ENCODE assay signal across 8 cellular contexts in genomic region chr6:116571683-116572000, GRCh38. TPM values are rescaled to one million over a fixed set of nuclear protein-coding genes. Genes with fewer than 3 reads are reported as not detected.
DNase-seq lines count a peak whose midpoint lies in the region; ATAC-seq, FAIRE-seq and TF ChIP-seq lines count a peak whose summit lies in the region.

No MANE protein-coding gene starts in this region.

- peaks cover 16% of the 10 kb centered on the region for H3K36me3 Mint-ChIP-seq in activated T-helper 1 cell treated with anti-CD3 and anti-CD28 coated beads, Interleukin-12 subunit alpha, Interleukin-12 subunit beta, Interleukin-2, Interleukin-4 antibody, amounts not matched to agents 30 ng/mL and 10 ng/mL and 1 ng/mL, durations not matched to agents 14 hours and 24 hours and 36 hours (ENCODE audit: low read depth)

- DNase-seq in HAP-1 (ENCODE audit: low spot score in 2 of 2) (no peak), hepatocyte (ENCODE audit: low spot score) (no peak), small intestine (no peak), COR-L47 (lab: John Stamatoyannopoulos, UW) (no peak), COLO668 (lab: John Stamatoyannopoulos, UW; ENCODE audit: unreplicated experiment) (no peak)
- no peak for DNase-seq in activated T-helper 1 cell treated with anti-CD3 and anti-CD28 coated beads, Interleukin-12 subunit alpha, Interleukin-12 subunit beta, Interleukin-2, Interleukin-4 antibody, amounts not matched to agents 30 ng/mL and 10 ng/mL and 1 ng/mL, durations not matched to agents 14 hours and 24 hours and 36 hours (ENCODE audit: low spot score)
- DNase-seq in activated effector memory CD4-positive, alpha-beta T cell treated with Interleukin-2 at 50 U/mL for 16 hours = no peak

- H3K9me2 ChIP-seq in hepatocyte (replicated peaks; ENCODE audit: insufficient read depth) = no peaks in the 10 kb centered on the region

- peaks cover 57% of the 10 kb centered on the region for H3K79me2 ChIP-seq in hepatocyte

- H3K9me3 Mint-ChIP-seq in activated T-helper 1 cell treated with anti-CD3 and anti-CD28 coated beads, Interleukin-12 subunit alpha, Interleukin-12 subunit beta, Interleukin-2, Interleukin-4 antibody, amounts not matched to agents 30 ng/mL and 10 ng/mL and 1 ng/mL, durations not matched to agents 14 hours and 24 hours and 36 hours = no peaks in the 10 kb centered on the region

- H3K36me3 ChIP-seq in HAP-1 (replicated peaks) = peaks cover 14% of the 10 kb centered on the region; the same call in 1 of the 2 replicates
- H3K36me3 ChIP-seq in hepatocyte (replicated peaks; ENCODE audit: insufficient read depth, low read depth) = no peaks in the 10 kb centered on the region
- peaks cover 0 to 2% of the 10 kb centered on the region in 2 donors for H3K36me3 ChIP-seq in small intestine (ENCODE audit: control insufficient read depth in 2 of 2, insufficient read depth in 2 of 2, low read length in 2 of 2)

- intact Hi-C loops in activated T-helper 1 cell treated with anti-CD3 and anti-CD28 coated beads, Interleukin-12 subunit alpha, Interleukin-12 subunit beta, Interleukin-2, Interleukin-4 antibody, amounts not matched to agents 30 ng/mL and 10 ng/mL and 1 ng/mL, durations not matched to agents 14 hours and 24 hours and 36 hours (cut with micrococcal nuclease) = loop anchor here (1.0 to 5.0 kb wide), 12 partner anchors 10 to 1106 kb away; partner anchors contain the start of genes CALHM6, GOPC, KPNA5 and NUS1

- ATAC-seq in HG02678 (IDR thresholded peaks at IDR 0.05; ENCODE audit: unreplicated experiment) = no peak

- H3K27ac Mint-ChIP-seq in activated T-helper 1 cell treated with anti-CD3 and anti-CD28 coated beads, Interleukin-12 subunit alpha, Interleukin-12 subunit beta, Interleukin-2, Interleukin-4 antibody, amounts not matched to agents 30 ng/mL and 10 ng/mL and 1 ng/mL, durations not matched to agents 14 hours and 24 hours and 36 hours = peak overlapping the region; percentile 95

- H3K27me3 Mint-ChIP-seq in activated T-helper 1 cell treated with anti-CD3 and anti-CD28 coated beads, Interleukin-12 subunit alpha, Interleukin-12 subunit beta, Interleukin-2, Interleukin-4 antibody, amounts not matched to agents 30 ng/mL and 10 ng/mL and 1 ng/mL, durations not matched to agents 14 hours and 24 hours and 36 hours (ENCODE audit: insufficient read depth) = peaks cover 13% of the 10 kb centered on the region

- WGBS in hepatocyte (ENCODE audit: low lambda C conversion rate, missing lambda C conversion rate) = under 1% methylated on average over 12 of the region's 12 CpGs
- WGBS in small intestine, 3 donors = 0 to 1% (median 0%) methylated on average over 12 of the region's 12 CpGs

- in situ Hi-C loops in HAP-1 (cut with MboI; ENCODE audit: low sequenced_read_pairs) = no loop called here

- H2AFZ ChIP-seq in hepatocyte = peak overlapping the region; percentile 46

- H3K4me3 Mint-ChIP-seq in activated T-helper 1 cell treated with anti-CD3 and anti-CD28 coated beads, Interleukin-12 subunit alpha, Interleukin-12 subunit beta, Interleukin-2, Interleukin-4 antibody, amounts not matched to agents 30 ng/mL and 10 ng/mL and 1 ng/mL, durations not matched to agents 14 hours and 24 hours and 36 hours = peak overlapping the region; percentile 99

- H3K4me2 ChIP-seq in hepatocyte = peak overlapping the region; percentile 94

- TF ChIP-seq CTCF in hepatocyte (IDR thresholded peaks at IDR 0.05; ENCODE audit: poor library complexity) = no peak

- no peak for FAIRE-seq in small intestine (lab: Jason Lieb, UNC)

- H3K4me1 Mint-ChIP-seq in activated T-helper 1 cell treated with anti-CD3 and anti-CD28 coated beads, Interleukin-12 subunit alpha, Interleukin-12 subunit beta, Interleukin-2, Interleukin-4 antibody, amounts not matched to agents 30 ng/mL and 10 ng/mL and 1 ng/mL, durations not matched to agents 14 hours and 24 hours and 36 hours (ENCODE audit: low read depth) = peaks cover 59% of the 10 kb centered on the region

- H4K20me1 ChIP-seq in hepatocyte (ENCODE audit: insufficient read depth, poor library complexity, severe bottlenecking) = peaks cover 15% of the 10 kb centered on the region

- H3K4me1 ChIP-seq in HAP-1 (peaks cover 25% of the 10 kb centered on the region), hepatocyte (ENCODE audit: insufficient read depth) (peaks cover 22% of the 10 kb centered on the region), small intestine (ENCODE audit: control insufficient read depth in 2 of 2, insufficient read depth in 1 of 2, low read depth in 1 of 2, low read length in 1 of 2) (peaks cover 0 to 2% of the 10 kb centered on the region in 2 donors)

- H3K27me3 ChIP-seq in HAP-1 (ENCODE audit: low read depth) (no peaks in the 10 kb centered on the region), hepatocyte (no peaks in the 10 kb centered on the region), small intestine (ENCODE audit: control insufficient read depth in 2 of 2, insufficient read depth in 2 of 2, low read length in 2 of 2) (no peaks in the 10 kb centered on the region)

- H3K9me3 ChIP-seq in HAP-1 (no peaks in the 10 kb centered on the region), hepatocyte (ENCODE audit: low read depth) (no peaks in the 10 kb centered on the region), small intestine (ENCODE audit: control insufficient read depth, low read depth) (no peaks in the 10 kb centered on the region)

- peak overlapping the region; percentile 78 for H3K4me3 ChIP-seq in HAP-1
- H3K4me3 ChIP-seq in hepatocyte = peak overlapping the region; percentile 38
- peak overlapping the region; percentile 80 to 96 for H3K4me3 ChIP-seq in small intestine (ENCODE audit: low read depth in 1 of 2, low read length in 2 of 2)

- peak overlapping the region; percentile 90 for H3K27ac ChIP-seq in hepatocyte
- peak overlapping the region; percentile 95 to 99 for H3K27ac ChIP-seq in small intestine (ENCODE audit: low read depth in 1 of 2, low read length in 1 of 2)

RNA-seq across cellular contexts. Expression of gene RWDD1, which starts 0.3 kb away (rescaled TPM):
- total RNA-seq in activated T-helper 1 cell treated with anti-CD3 and anti-CD28 coated beads, Interleukin-12 subunit alpha, Interleukin-12 subunit beta, Interleukin-2, Interleukin-4 antibody, amounts not matched to agents 30 ng/mL and 10 ng/mL and 1 ng/mL, durations not matched to agents 14 hours and 24 hours and 36 hours = 41.4 and 41.5 TPM in 2 replicates
- total RNA-seq in hepatocyte = 41.0 and 54.1 TPM in 2 replicates
- polyA plus RNA-seq in hepatocyte = 43.3 and 48.8 TPM in 2 replicates
- 10 to 100 TPM; 37.3 to 60.2 (median 51.9) TPM for polyA plus RNA-seq in small intestine

RNA-seq across cellular contexts. Expression of gene CALHM4, which starts 18.1 kb away (rescaled TPM):
- total RNA-seq in activated T-helper 1 cell treated with anti-CD3 and anti-CD28 coated beads, Interleukin-12 subunit alpha, Interleukin-12 subunit beta, Interleukin-2, Interleukin-4 antibody, amounts not matched to agents 30 ng/mL and 10 ng/mL and 1 ng/mL, durations not matched to agents 14 hours and 24 hours and 36 hours = not detected in 2 replicates
- total RNA-seq in hepatocyte = not detected in 2 replicates
- polyA plus RNA-seq in hepatocyte = not detected in 2 replicates
- polyA plus RNA-seq in small intestine = not detected

RNA-seq across cellular contexts. Expression of gene TRAPPC3L, which starts 26.2 kb away (rescaled TPM):
- not detected in 2 replicates for total RNA-seq in activated T-helper 1 cell treated with anti-CD3 and anti-CD28 coated beads, Interleukin-12 subunit alpha, Interleukin-12 subunit beta, Interleukin-2, Interleukin-4 antibody, amounts not matched to agents 30 ng/mL and 10 ng/mL and 1 ng/mL, durations not matched to agents 14 hours and 24 hours and 36 hours
- total RNA-seq in hepatocyte = 0.40 TPM in 1 of 2 replicates, not detected in the other
- polyA plus RNA-seq in hepatocyte (1.2 TPM in 1 of 2 replicates, not detected in the other), small intestine (under 1 TPM in 1 of 3 donors, not detected in 2; 0.12 TPM)

RNA-seq across cellular contexts. Expression of gene RSPH4A, which starts 44.6 kb away (rescaled TPM):
- 0.36 TPM in 1 of 2 replicates, not detected in the other for total RNA-seq in activated T-helper 1 cell treated with anti-CD3 and anti-CD28 coated beads, Interleukin-12 subunit alpha, Interleukin-12 subunit beta, Interleukin-2, Interleukin-4 antibody, amounts not matched to agents 30 ng/mL and 10 ng/mL and 1 ng/mL, durations not matched to agents 14 hours and 24 hours and 36 hours
- 0.12 and 0.83 TPM in 2 replicates for total RNA-seq in hepatocyte
- polyA plus RNA-seq in hepatocyte (0.43 and 0.46 TPM in 2 replicates), small intestine (under 1 TPM; 0.12 to 0.54 (median 0.22) TPM)

Comparison
In these comparisons a context has a peak if more than half of its experiments do, and no peak if none do; other contexts are left out.
1. H3K4me3 ChIP-seq: peak in every context shown above with its lines; median percentile 88 in small intestine; 78 in HAP-1; 38 in hepatocyte.